ENCODE assay signal across 8 cellular contexts in the genomic region with DNA sequence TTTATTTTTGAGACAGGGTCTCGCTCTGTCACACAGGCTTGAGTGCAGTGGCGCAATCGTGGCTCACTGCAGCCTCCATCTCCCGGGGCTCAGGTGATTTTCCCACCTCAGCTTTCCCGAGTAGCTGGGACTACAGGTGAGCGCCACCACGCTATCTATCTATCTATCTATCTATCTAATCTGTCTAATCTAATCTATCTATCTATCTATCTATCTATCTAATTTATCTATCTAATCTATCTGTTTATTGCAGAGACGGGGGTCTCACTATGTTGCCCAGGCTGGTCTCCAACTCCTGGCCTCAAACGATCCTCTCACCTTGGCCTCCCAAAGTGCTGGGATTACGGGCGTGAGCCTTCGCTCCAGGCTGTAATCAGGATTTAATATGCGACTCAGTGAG. TPM values are rescaled to one million over a fixed set of nuclear protein-coding genes. Genes with fewer than 3 reads are reported as not detected.
DNase-seq lines count a peak whose midpoint lies in the region; ATAC-seq and TF ChIP-seq lines count a peak whose summit lies in the region.

No MANE protein-coding gene starts in this region.

- peaks cover 25% of the 10 kb centered on the region for H3K36me3 ChIP-seq in MG63

- no peak for DNase-seq in AG10803 (ENCODE audit: low read depth)
- no peak for DNase-seq in MG63
- no peak for DNase-seq in dorsolateral prefrontal cortex
- no peak for DNase-seq in NCI-H1105 (lab: John Stamatoyannopoulos, UW)
- no peak for DNase-seq in COR-L47 (lab: John Stamatoyannopoulos, UW)

- peaks cover 52% of the 10 kb centered on the region for H3K9me3 Mint-ChIP-seq in nephron

- peaks cover 9% of the 10 kb centered on the region for H3K4me1 Mint-ChIP-seq in nephron

- peaks cover 4% of the 10 kb centered on the region for H3K27me3 Mint-ChIP-seq in nephron (ENCODE audit: low read depth)

- peaks cover 30% of the 10 kb centered on the region for H3K9me3 ChIP-seq in MG63

- no peak for TF ChIP-seq CTCF in AG10803 (conservative IDR thresholded peaks at IDR 0.05; ENCODE audit: low read length)
- no peak for TF ChIP-seq CTCF in dorsolateral prefrontal cortex (IDR thresholded peaks at IDR 0.05 in 54 of 56, conservative IDR thresholded peaks at IDR 0.05 in 2 of 56; ENCODE audit: low read depth in 1 of 56, partially characterized antibody in 56 of 56)
- TF ChIP-seq CTCF in nephron (IDR thresholded peaks at IDR 0.05; ENCODE audit: unreplicated experiment in 3 of 3), result no peak

- peak overlapping the region in 39 of 59 donors; percentile 56 to 98 (median 94) for H3K27ac ChIP-seq in dorsolateral prefrontal cortex

- H3K36me3 Mint-ChIP-seq in nephron (ENCODE audit: low read depth), result peaks cover 55% of the 10 kb centered on the region

- intact Hi-C loops in dorsolateral prefrontal cortex (cut with DNase I), result loop anchor here (2.0 to 10.0 kb wide), 5 partner anchors 23 to 101 kb away; partner anchors contain the start of genes ZNF350 (in 2 of the 2), ZNF649 (in 2 of the 2), ZNF577 (in 1 of the 2) and ZNF614 (in 1 of the 2)

- H3K4me3 ChIP-seq in AG10803 (ENCODE audit: low read length) (peak overlapping the region; percentile 88), MG63 (peak overlapping the region; percentile 85), dorsolateral prefrontal cortex (peak overlapping the region; percentile 61 to 95 (median 84))

- H3K27me3 ChIP-seq in MG63, result no peaks in the 10 kb centered on the region
- no peaks in the 10 kb centered on the region for H3K27me3 ChIP-seq in dorsolateral prefrontal cortex

- ATAC-seq in HG03280 (IDR thresholded peaks at IDR 0.05; ENCODE audit: unreplicated experiment), result no peak
- no peak for ATAC-seq in HG02973 (IDR thresholded peaks at IDR 0.05; ENCODE audit: unreplicated experiment)

- H3K27ac Mint-ChIP-seq in nephron, result peak overlapping the region; percentile 96 to 99 (median 99)

- peak overlapping the region; percentile 91 to 99 (median 97) for H3K4me3 Mint-ChIP-seq in nephron

RNA-seq across cellular contexts. Expression of gene ZNF613, which starts 0.6 kb away (rescaled TPM):
- total RNA-seq in MG63 (2014; rRNA removed; shearing (Covaris generic); ENCODE audit: low replicate concordance), result 0.84 and 3.0 TPM in 2 replicates
- 10 to 100 TPM in 15 of 120 experiments, 1 to 10 TPM in 105; 3.2 to 14.0 (median 7.5) TPM for total RNA-seq in dorsolateral prefrontal cortex

RNA-seq across cellular contexts. Expression of gene ZNF649, which starts 23.0 kb away (rescaled TPM):
- 6.6 and 7.4 TPM in 2 replicates for total RNA-seq in MG63 (2014; rRNA removed; shearing (Covaris generic); ENCODE audit: low replicate concordance)
- 10 to 100 TPM; 11.3 to 46.1 (median 21.5) TPM for total RNA-seq in dorsolateral prefrontal cortex

RNA-seq across cellular contexts. Expression of gene ZNF577, which starts 40.1 kb away (rescaled TPM):
- 1.3 and 2.0 TPM in 2 replicates for total RNA-seq in MG63 (2014; rRNA removed; shearing (Covaris generic); ENCODE audit: low replicate concordance)
- 10 to 100 TPM; 18.9 to 73.4 (median 37.6) TPM for total RNA-seq in dorsolateral prefrontal cortex

RNA-seq across cellular contexts. Expression of gene ZNF350, which starts 58.8 kb away (rescaled TPM):
- total RNA-seq in MG63 (2014; rRNA removed; shearing (Covaris generic); ENCODE audit: low replicate concordance), result 3.0 and 4.8 TPM in 2 replicates
- 10 to 100 TPM in 115 of 120 experiments, 1 to 10 TPM in 5; 8.6 to 24.7 (median 13.9) TPM for total RNA-seq in dorsolateral prefrontal cortex
